ENCODE assay signal across 25 cellular contexts in genomic region chr2:96648306-96648705, GRCh38. TPM values are rescaled to one million over a fixed set of nuclear protein-coding genes. Genes with fewer than 3 reads are reported as not detected.
"Had no signal": no experiment of that assay in that cellular context is flagged by ENCODE, and none has a peak within 500 bp of the region (broad histone marks: within the 10 kb centered on the region; RNA-seq: fewer than 3 reads in every experiment).

No MANE protein-coding gene starts in this region.

- H3K4me3 ChIP-seq: neural progenitor cell, ovary, psoas muscle, right lobe of liver, sigmoid colon, stomach, thoracic aorta, thyroid gland, tibial nerve, upper lobe of left lung, vagina had no signal

- ATAC-seq: natural killer cell; psoas muscle; right cardiac atrium; right lobe of liver; stimulated activated effector memory CD8-positive, alpha-beta T cell treated with anti-CD3 and anti-CD28 coated beads, Interleukin-12 subunit alpha, Interleukin-12 subunit beta, amount 100 ng/mL, for 72 hours; stimulated activated naive B cell treated with anti-CD40 and anti-IgM and Interleukin-4, amounts not matched to agents 10 μg/mL and 1 μg/mL and 100 μg/mL, for 72 hours had no signal

- DNase-seq: natural killer cell; occipital lobe; psoas muscle; right cardiac atrium; right lobe of liver; sigmoid colon; small intestine; stimulated activated CD4-positive, alpha-beta T cell treated with anti-CD3 and anti-CD28 coated beads, Interleukin-15, amount 100 ng/mL, for 24 hours; stimulated activated CD4-positive, alpha-beta T cell treated with anti-CD3 and anti-CD28 coated beads, Interleukin-2, amount 100 ng/mL, for 24 hours; stimulated activated CD4-positive, alpha-beta T cell treated with anti-CD3 and anti-CD28 coated beads, Interleukin-2, amount 100 ng/mL, for 48 hours; stimulated activated CD4-positive, alpha-beta T cell treated with anti-CD3 and anti-CD28 coated beads, Interleukin-4, amount 100 ng/mL, for 24 hours; stimulated activated naive B cell treated with anti-CD40 and anti-IgM and Interleukin-4, amounts not matched to agents 10 μg/mL and 1 μg/mL and 100 μg/mL, for 72 hours; stimulated activated naive CD4-positive, alpha-beta T cell treated with Interleukin-2 at 50 U/mL for 16 hours; stomach; thyroid gland; trophoblast cell; upper lobe of left lung had no signal

- FAIRE-seq: small intestine had no signal

- H2AFZ ChIP-seq: neural progenitor cell had no signal

- H3K9ac ChIP-seq: neural progenitor cell, parathyroid adenoma had no signal

- H3K79me2 ChIP-seq: parathyroid adenoma had no signal

- H3K9me3 ChIP-seq: ovary, psoas muscle, right lobe of liver, sigmoid colon, stomach, thoracic aorta, thyroid gland, tibial nerve, upper lobe of left lung, vagina had no signal

- H3K4me1 ChIP-seq: neural progenitor cell, psoas muscle, right lobe of liver, sigmoid colon, stomach, thyroid gland, tibial nerve, upper lobe of left lung, vagina had no signal

- H3K36me3 ChIP-seq: neural progenitor cell, ovary, right lobe of liver, sigmoid colon, stomach, thoracic aorta, thyroid gland, tibial nerve, upper lobe of left lung, vagina had no signal

- H3K4me2 ChIP-seq: neural progenitor cell had no signal

- H3K27ac ChIP-seq: neural progenitor cell, ovary, psoas muscle, right lobe of liver, sigmoid colon, stomach, thoracic aorta, thyroid gland, tibial nerve, upper lobe of left lung, vagina had no signal

- H3K27me3 ChIP-seq: neural progenitor cell, ovary, right lobe of liver, sigmoid colon, stomach, thyroid gland, tibial nerve, upper lobe of left lung, vagina had no signal

RNA-seq across cellular contexts. Expression of gene FER1L5, which starts 5.7 kb away (rescaled TPM):
- total RNA-seq: natural killer cell, psoas muscle, right lobe of liver, subcutaneous adipose tissue, thoracic aorta had no signal
